11 cellular contexts compared by ENCODE assay signal in genomic region chr19:47541507-47541906, GRCh38. TPM values are rescaled to one million over a fixed set of nuclear protein-coding genes. Genes with fewer than 3 reads are reported as not detected.
DNase-seq lines count a peak whose midpoint lies in the region; ATAC-seq and TF ChIP-seq lines count a peak whose summit lies in the region.
"Had no signal": no experiment of that assay in that cellular context is flagged by ENCODE, and none has a peak within 500 bp of the region (broad histone marks: within the 10 kb centered on the region; RNA-seq: fewer than 3 reads in every experiment).

No MANE protein-coding gene starts in this region.

- no peaks in the 10 kb centered on the region for H3K9me3 Mint-ChIP-seq in activated CD4-positive, alpha-beta T cell treated with anti-CD3 and anti-CD28 coated beads for 36 hours (ENCODE audit: low read depth)

- intact Hi-C loops in activated CD4-positive, alpha-beta T cell treated with anti-CD3 and anti-CD28 coated beads for 36 hours (cut with DNase I, micrococcal nuclease) = no loop called here
- intact Hi-C loops in OCI-LY7 (cut with micrococcal nuclease; ENCODE audit: unreplicated experiment) = loop anchor here (2.0 kb wide), 1 partner anchor 157 kb away; no protein-coding TSS in a partner anchor

- H4K20me1 ChIP-seq in OCI-LY7 (ENCODE audit: insufficient read depth, low read length) = no peaks in the 10 kb centered on the region

- H3K4me1 ChIP-seq in OCI-LY7 (ENCODE audit: insufficient read depth, low read length, poor library complexity, severe bottlenecking) (peaks cover 18% of the 10 kb centered on the region), rectal smooth muscle tissue (ENCODE audit: control insufficient read depth, insufficient read depth, low read length) (peaks cover 13% of the 10 kb centered on the region)
- H3K4me1 ChIP-seq: foreskin keratinocyte had no signal

- no peak overlapping the region for H3K4me2 ChIP-seq in OCI-LY7 (ENCODE audit: low read length)

- H2AFZ ChIP-seq in OCI-LY7 (ENCODE audit: low read length) = peak overlapping the region; percentile 74

- no peaks in the 10 kb centered on the region for H3K36me3 ChIP-seq in OCI-LY7 (ENCODE audit: insufficient read depth, low read length)
- no peaks in the 10 kb centered on the region for H3K36me3 ChIP-seq in rectal smooth muscle tissue (ENCODE audit: control insufficient read depth, insufficient read depth, low read length)
- H3K36me3 ChIP-seq: thoracic aorta had no signal

- ATAC-seq in activated CD4-positive, alpha-beta T cell treated with anti-CD3 and anti-CD28 coated beads for 36 hours = peak; percentile 80
- ATAC-seq in HG03095 (IDR thresholded peaks at IDR 0.05; ENCODE audit: unreplicated experiment) (no peak), GM21717 (IDR thresholded peaks at IDR 0.05; ENCODE audit: unreplicated experiment) (no peak)
- ATAC-seq: foreskin keratinocyte had no signal

- BruUV-seq in OCI-LY7 (replicated peaks; lab: Mats Ljungman, UMichigan) = no TSS peak

- H3K9me3 ChIP-seq in OCI-LY7 (ENCODE audit: low read length) = no peaks in the 10 kb centered on the region
- H3K9me3 ChIP-seq: thoracic aorta had no signal

- peaks cover 2% of the 10 kb centered on the region for H3K27me3 Mint-ChIP-seq in activated CD4-positive, alpha-beta T cell treated with anti-CD3 and anti-CD28 coated beads for 36 hours

- DNase-seq in activated CD4-positive, alpha-beta T cell treated with anti-CD3 and anti-CD28 coated beads for 36 hours = peak; percentile 42
- DNase-seq in activated CD4-positive, alpha-beta T cell treated with anti-CD3 and anti-CD28 coated beads, Interleukin-2, amount 50 U/mL, for 1 hour = no peak
- DNase-seq in OCI-LY7 (ENCODE audit: low spot score) (no peak), NCI-H2196 (lab: John Stamatoyannopoulos, UW; ENCODE audit: unreplicated experiment) (no peak)
- peak; percentile 67 for DNase-seq in central memory CD4-positive, alpha-beta T cell
- DNase-seq: foreskin keratinocyte; stimulated activated CD4-positive, alpha-beta T cell treated with anti-CD3 and anti-CD28 coated beads, Interleukin-15, amount 100 ng/mL, for 24 hours had no signal

- POLR2A ChIA-PET in activated CD4-positive, alpha-beta T cell treated with anti-CD3 and anti-CD28 coated beads for 36 hours (lab: Charles Lee) = no interaction called here
- POLR2A ChIA-PET in OCI-LY7 (lab: Charles Lee) = no interaction called here

- no peak overlapping the region for H3K9ac ChIP-seq in rectal smooth muscle tissue (ENCODE audit: low read length)

- no peak overlapping the region for H3K4me3 Mint-ChIP-seq in activated CD4-positive, alpha-beta T cell treated with anti-CD3 and anti-CD28 coated beads for 36 hours

- H3K9me2 ChIP-seq in OCI-LY7 (ENCODE audit: insufficient read depth, low read length) = no peaks in the 10 kb centered on the region

- H3K79me2 ChIP-seq in OCI-LY7 (ENCODE audit: insufficient read depth, low read depth, low read length) = no peaks in the 10 kb centered on the region

- H3K36me3 Mint-ChIP-seq in activated CD4-positive, alpha-beta T cell treated with anti-CD3 and anti-CD28 coated beads for 36 hours (ENCODE audit: low read depth) = no peaks in the 10 kb centered on the region

- no peak overlapping the region for H3K27ac ChIP-seq in OCI-LY7 (ENCODE audit: low read depth, low read length, poor library complexity, severe bottlenecking)
- peak overlapping the region; percentile 88 for H3K27ac ChIP-seq in rectal smooth muscle tissue (ENCODE audit: low read depth, low read length)
- H3K27ac ChIP-seq: foreskin keratinocyte, thoracic aorta had no signal

- peak overlapping the region; percentile 55 for H3K27ac Mint-ChIP-seq in activated CD4-positive, alpha-beta T cell treated with anti-CD3 and anti-CD28 coated beads for 36 hours

- no peak for TF ChIP-seq CTCF in OCI-LY7 (conservative IDR thresholded peaks at IDR 0.05; ENCODE audit: low read length)

- CTCF ChIA-PET in activated CD4-positive, alpha-beta T cell treated with anti-CD3 and anti-CD28 coated beads for 36 hours (lab: Charles Lee) = no interaction called here
- CTCF ChIA-PET in OCI-LY7 (lab: Charles Lee; ENCODE audit: unreplicated experiment) = no interaction called here

- H3K4me1 Mint-ChIP-seq in activated CD4-positive, alpha-beta T cell treated with anti-CD3 and anti-CD28 coated beads for 36 hours = peaks cover 15% of the 10 kb centered on the region

- no peaks in the 10 kb centered on the region for H3K27me3 ChIP-seq in rectal smooth muscle tissue (ENCODE audit: control insufficient read depth, insufficient read depth, low read length)

- H3K4me3 ChIP-seq in OCI-LY7 (ENCODE audit: low read depth, low read length, poor library complexity, severe bottlenecking) (no peak overlapping the region), rectal smooth muscle tissue (ENCODE audit: low read length) (no peak overlapping the region)
- H3K4me3 ChIP-seq: thoracic aorta had no signal

RNA-seq across cellular contexts. Expression of gene NAPA, which starts 26.6 kb away (rescaled TPM):
- total RNA-seq in activated CD4-positive, alpha-beta T cell treated with anti-CD3 and anti-CD28 coated beads for 36 hours = 10 to 100 TPM; 54.2 to 68.8 TPM
- total RNA-seq in OCI-LY7 (2014; rRNA removed; shearing (Covaris generic)) = 54.7 and 71.4 TPM in 2 replicates
- 56.5 and 63.1 TPM in 2 replicates for total RNA-seq in OCI-LY7 (2022)

RNA-seq across cellular contexts. Expression of gene ZNF541, which starts 31.4 kb away (rescaled TPM):
- under 1 TPM; 0.11 to 0.14 TPM for total RNA-seq in activated CD4-positive, alpha-beta T cell treated with anti-CD3 and anti-CD28 coated beads for 36 hours
- not detected in 2 replicates for total RNA-seq in OCI-LY7 (2014; rRNA removed; shearing (Covaris generic))
- total RNA-seq in OCI-LY7 (2022) = not detected in 2 replicates
- total RNA-seq: foreskin keratinocyte, thoracic aorta had no signal

RNA-seq across cellular contexts. Expression of gene KPTN, which starts 57.5 kb away (rescaled TPM):
- 10 to 100 TPM in 1 of 2 experiments, 1 to 10 TPM in 1; 9.7 to 10.5 TPM for total RNA-seq in activated CD4-positive, alpha-beta T cell treated with anti-CD3 and anti-CD28 coated beads for 36 hours
- total RNA-seq in OCI-LY7 (2014; rRNA removed; shearing (Covaris generic)) = 13.8 and 14.0 TPM in 2 replicates
- 11.5 and 13.6 TPM in 2 replicates for total RNA-seq in OCI-LY7 (2022)

Comparison
In these comparisons a context has a peak if more than half of its experiments do, and no peak if none do; other contexts are left out.
1. DNase-seq: peak in activated CD4-positive, alpha-beta T cell treated with anti-CD3 and anti-CD28 coated beads for 36 hours (single experiment) and central memory CD4-positive, alpha-beta T cell (single experiment); none in activated CD4-positive, alpha-beta T cell treated with anti-CD3 and anti-CD28 coated beads, Interleukin-2, amount 50 U/mL, for 1 hour (single experiment), OCI-LY7 (single experiment) and NCI-H2196 (single experiment).